In genomic region chr16:23702951-23703350, GRCh38 we compare ENCODE assay signal across 12 cellular contexts. TPM values are rescaled to one million over a fixed set of nuclear protein-coding genes. Genes with fewer than 3 reads are reported as not detected.
"Had no signal": no experiment of that assay in that cellular context is flagged by ENCODE, and none has a peak within 500 bp of the region (broad histone marks: within the 10 kb centered on the region; RNA-seq: fewer than 3 reads in every experiment).

No MANE protein-coding gene starts in this region.

- FAIRE-seq: H1, H54 had no signal

- H3K36me3 ChIP-seq: HAP-1 had no signal

- H3K4me2 ChIP-seq: GM23338 had no signal

- ATAC-seq: GM23338, HCT116 had no signal

- H3K4me1 ChIP-seq: HAP-1 had no signal

- H3K4me3 Mint-ChIP-seq: GM23338, H9, HFFc6 had no signal

- H3K27ac Mint-ChIP-seq: GM23338, H9, HFFc6 had no signal

- H3K27ac ChIP-seq: GM23248 had no signal

- H3K9ac ChIP-seq: GM23248 had no signal

- H3K4me3 ChIP-seq: GM23248, GM23338, HAP-1 had no signal

- DNase-seq: GM23248, GOT3, H7, H9, HCEC 1CT, HFFc6 had no signal

- H3K9me3 ChIP-seq: HAP-1 had no signal

- H2AFZ ChIP-seq: GM23248, GM23338 had no signal

RNA-seq across cellular contexts. Expression of gene ERN2, which starts 10.1 kb away (rescaled TPM):
- total RNA-seq: GM23248, H4, HFFc6 had no signal
- polyA plus RNA-seq: GM23248 had no signal

RNA-seq across cellular contexts. Expression of gene CHP2, which starts 51.9 kb away (rescaled TPM):
- total RNA-seq: GM23248, H4, HFFc6 had no signal
- polyA plus RNA-seq: GM23248 had no signal
